ENCODE assay signal across 2 cellular contexts in the genomic region with DNA sequence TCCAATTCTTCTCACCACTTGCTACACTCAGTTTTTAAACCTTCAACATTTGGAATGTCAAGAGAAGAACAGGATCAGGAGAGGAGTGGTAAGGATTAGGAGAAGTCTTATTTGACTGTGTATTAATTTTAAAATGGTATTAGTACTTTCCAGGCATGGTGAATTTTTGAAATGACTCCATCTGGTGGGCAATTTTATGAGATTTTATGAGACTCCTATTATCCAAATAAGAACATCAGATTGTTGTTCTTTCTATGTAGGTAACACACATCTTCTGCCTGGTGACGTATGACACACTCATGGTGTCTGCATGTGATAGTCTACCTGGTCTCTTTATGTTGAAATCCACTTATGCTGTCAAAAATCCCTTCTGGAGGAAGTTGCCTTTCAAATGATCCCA.
TF ChIP-seq lines count a peak whose summit lies in the region.

No MANE protein-coding gene starts in this region.

TF ChIP-seq in SK-N-SH, 30 proteins besides CTCF, POLR2A, EP300 and RAD21 (continued from another document):
- TF ChIP-seq, protein P1, sequence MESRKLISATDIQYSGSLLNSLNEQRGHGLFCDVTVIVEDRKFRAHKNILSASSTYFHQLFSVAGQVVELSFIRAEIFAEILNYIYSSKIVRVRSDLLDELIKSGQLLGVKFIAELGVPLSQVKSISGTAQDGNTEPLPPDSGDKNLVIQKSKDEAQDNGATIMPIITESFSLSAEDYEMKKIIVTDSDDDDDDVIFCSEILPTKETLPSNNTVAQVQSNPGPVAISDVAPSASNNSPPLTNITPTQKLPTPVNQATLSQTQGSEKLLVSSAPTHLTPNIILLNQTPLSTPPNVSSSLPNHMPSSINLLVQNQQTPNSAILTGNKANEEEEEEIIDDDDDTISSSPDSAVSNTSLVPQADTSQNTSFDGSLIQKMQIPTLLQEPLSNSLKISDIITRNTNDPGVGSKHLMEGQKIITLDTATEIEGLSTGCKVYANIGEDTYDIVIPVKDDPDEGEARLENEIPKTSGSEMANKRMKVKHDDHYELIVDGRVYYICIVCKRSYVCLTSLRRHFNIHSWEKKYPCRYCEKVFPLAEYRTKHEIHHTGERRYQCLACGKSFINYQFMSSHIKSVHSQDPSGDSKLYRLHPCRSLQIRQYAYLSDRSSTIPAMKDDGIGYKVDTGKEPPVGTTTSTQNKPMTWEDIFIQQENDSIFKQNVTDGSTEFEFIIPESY (IDR thresholded peaks at IDR 0.05; ENCODE audit: borderline replicate concordance, low read depth) = no peak
- TF ChIP-seq SMC3 (IDR thresholded peaks at IDR 0.05; ENCODE audit: low read depth, low read length) = no peak
- TF ChIP-seq, protein P2, sequence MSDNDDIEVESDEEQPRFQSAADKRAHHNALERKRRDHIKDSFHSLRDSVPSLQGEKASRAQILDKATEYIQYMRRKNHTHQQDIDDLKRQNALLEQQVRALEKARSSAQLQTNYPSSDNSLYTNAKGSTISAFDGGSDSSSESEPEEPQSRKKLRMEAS (IDR thresholded peaks at IDR 0.05; ENCODE audit: low read depth) = no peak
- no peak for TF ChIP-seq FOXM1 (IDR thresholded peaks at IDR 0.05; ENCODE audit: low read depth)
- TF ChIP-seq EZH2phosphoT487 (IDR thresholded peaks at IDR 0.05; ENCODE audit: borderline replicate concordance, low read depth) = no peak
- TF ChIP-seq FOXJ3 (CRISPR knock-in tag; IDR thresholded peaks at IDR 0.05) = no peak
- TF ChIP-seq, protein P3, sequence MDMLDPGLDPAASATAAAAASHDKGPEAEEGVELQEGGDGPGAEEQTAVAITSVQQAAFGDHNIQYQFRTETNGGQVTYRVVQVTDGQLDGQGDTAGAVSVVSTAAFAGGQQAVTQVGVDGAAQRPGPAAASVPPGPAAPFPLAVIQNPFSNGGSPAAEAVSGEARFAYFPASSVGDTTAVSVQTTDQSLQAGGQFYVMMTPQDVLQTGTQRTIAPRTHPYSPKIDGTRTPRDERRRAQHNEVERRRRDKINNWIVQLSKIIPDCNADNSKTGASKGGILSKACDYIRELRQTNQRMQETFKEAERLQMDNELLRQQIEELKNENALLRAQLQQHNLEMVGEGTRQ (IDR thresholded peaks at IDR 0.05; ENCODE audit: borderline replicate concordance, low read depth, low read length) = no peak
- no peak for TF ChIP-seq TCF12 (IDR thresholded peaks at IDR 0.05)
- TF ChIP-seq, protein P4, sequence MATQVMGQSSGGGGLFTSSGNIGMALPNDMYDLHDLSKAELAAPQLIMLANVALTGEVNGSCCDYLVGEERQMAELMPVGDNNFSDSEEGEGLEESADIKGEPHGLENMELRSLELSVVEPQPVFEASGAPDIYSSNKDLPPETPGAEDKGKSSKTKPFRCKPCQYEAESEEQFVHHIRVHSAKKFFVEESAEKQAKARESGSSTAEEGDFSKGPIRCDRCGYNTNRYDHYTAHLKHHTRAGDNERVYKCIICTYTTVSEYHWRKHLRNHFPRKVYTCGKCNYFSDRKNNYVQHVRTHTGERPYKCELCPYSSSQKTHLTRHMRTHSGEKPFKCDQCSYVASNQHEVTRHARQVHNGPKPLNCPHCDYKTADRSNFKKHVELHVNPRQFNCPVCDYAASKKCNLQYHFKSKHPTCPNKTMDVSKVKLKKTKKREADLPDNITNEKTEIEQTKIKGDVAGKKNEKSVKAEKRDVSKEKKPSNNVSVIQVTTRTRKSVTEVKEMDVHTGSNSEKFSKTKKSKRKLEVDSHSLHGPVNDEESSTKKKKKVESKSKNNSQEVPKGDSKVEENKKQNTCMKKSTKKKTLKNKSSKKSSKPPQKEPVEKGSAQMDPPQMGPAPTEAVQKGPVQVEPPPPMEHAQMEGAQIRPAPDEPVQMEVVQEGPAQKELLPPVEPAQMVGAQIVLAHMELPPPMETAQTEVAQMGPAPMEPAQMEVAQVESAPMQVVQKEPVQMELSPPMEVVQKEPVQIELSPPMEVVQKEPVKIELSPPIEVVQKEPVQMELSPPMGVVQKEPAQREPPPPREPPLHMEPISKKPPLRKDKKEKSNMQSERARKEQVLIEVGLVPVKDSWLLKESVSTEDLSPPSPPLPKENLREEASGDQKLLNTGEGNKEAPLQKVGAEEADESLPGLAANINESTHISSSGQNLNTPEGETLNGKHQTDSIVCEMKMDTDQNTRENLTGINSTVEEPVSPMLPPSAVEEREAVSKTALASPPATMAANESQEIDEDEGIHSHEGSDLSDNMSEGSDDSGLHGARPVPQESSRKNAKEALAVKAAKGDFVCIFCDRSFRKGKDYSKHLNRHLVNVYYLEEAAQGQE (IDR thresholded peaks at IDR 0.05; ENCODE audit: low read depth, low read length) = no peak
- TF ChIP-seq, protein P5, sequence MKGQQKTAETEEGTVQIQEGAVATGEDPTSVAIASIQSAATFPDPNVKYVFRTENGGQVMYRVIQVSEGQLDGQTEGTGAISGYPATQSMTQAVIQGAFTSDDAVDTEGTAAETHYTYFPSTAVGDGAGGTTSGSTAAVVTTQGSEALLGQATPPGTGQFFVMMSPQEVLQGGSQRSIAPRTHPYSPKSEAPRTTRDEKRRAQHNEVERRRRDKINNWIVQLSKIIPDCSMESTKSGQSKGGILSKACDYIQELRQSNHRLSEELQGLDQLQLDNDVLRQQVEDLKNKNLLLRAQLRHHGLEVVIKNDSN (IDR thresholded peaks at IDR 0.05; ENCODE audit: borderline replicate concordance, low read depth) = no peak

TF ChIP-seq in SK-N-SH treated with all-trans-retinoic acid at 6 μM for 48 hours, 23 proteins besides CTCF, POLR2A, EP300 and RAD21 (continued from another document):
- TF ChIP-seq PPARA (CRISPR knock-in tag; IDR thresholded peaks at IDR 0.05; ENCODE audit: borderline replicate concordance) = no peak
- TF ChIP-seq, protein P6, sequence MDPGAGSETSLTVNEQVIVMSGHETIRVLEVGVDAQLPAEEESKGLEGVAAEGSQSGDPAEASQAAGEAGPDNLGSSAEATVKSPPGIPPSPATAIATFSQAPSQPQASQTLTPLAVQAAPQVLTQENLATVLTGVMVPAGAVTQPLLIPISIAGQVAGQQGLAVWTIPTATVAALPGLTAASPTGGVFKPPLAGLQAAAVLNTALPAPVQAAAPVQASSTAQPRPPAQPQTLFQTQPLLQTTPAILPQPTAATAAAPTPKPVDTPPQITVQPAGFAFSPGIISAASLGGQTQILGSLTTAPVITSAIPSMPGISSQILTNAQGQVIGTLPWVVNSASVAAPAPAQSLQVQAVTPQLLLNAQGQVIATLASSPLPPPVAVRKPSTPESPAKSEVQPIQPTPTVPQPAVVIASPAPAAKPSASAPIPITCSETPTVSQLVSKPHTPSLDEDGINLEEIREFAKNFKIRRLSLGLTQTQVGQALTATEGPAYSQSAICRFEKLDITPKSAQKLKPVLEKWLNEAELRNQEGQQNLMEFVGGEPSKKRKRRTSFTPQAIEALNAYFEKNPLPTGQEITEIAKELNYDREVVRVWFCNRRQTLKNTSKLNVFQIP (CRISPR knock-in tag; IDR thresholded peaks at IDR 0.05; ENCODE audit: borderline replicate concordance, low read depth) = no peak
- TF ChIP-seq, protein P7, sequence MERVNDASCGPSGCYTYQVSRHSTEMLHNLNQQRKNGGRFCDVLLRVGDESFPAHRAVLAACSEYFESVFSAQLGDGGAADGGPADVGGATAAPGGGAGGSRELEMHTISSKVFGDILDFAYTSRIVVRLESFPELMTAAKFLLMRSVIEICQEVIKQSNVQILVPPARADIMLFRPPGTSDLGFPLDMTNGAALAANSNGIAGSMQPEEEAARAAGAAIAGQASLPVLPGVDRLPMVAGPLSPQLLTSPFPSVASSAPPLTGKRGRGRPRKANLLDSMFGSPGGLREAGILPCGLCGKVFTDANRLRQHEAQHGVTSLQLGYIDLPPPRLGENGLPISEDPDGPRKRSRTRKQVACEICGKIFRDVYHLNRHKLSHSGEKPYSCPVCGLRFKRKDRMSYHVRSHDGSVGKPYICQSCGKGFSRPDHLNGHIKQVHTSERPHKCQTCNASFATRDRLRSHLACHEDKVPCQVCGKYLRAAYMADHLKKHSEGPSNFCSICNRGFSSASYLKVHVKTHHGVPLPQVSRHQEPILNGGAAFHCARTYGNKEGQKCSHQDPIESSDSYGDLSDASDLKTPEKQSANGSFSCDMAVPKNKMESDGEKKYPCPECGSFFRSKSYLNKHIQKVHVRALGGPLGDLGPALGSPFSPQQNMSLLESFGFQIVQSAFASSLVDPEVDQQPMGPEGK (CRISPR knock-in tag; IDR thresholded peaks at IDR 0.05; ENCODE audit: borderline replicate concordance) = no peak
- TF ChIP-seq OSR1 (CRISPR knock-in tag; IDR thresholded peaks at IDR 0.05) = no peak
- no peak for TF ChIP-seq ZFP30 (CRISPR knock-in tag; IDR thresholded peaks at IDR 0.05)
- no peak for TF ChIP-seq BACH2 (CRISPR knock-in tag; IDR thresholded peaks at IDR 0.05; ENCODE audit: borderline replicate concordance)
- TF ChIP-seq ZNF565 (CRISPR knock-in tag; conservative IDR thresholded peaks at IDR 0.05; ENCODE audit: low read depth) = no peak
- no peak for TF ChIP-seq RARB (CRISPR knock-in tag; IDR thresholded peaks at IDR 0.05)
- TF ChIP-seq ZNF70 (CRISPR knock-in tag; IDR thresholded peaks at IDR 0.05) = no peak
- TF ChIP-seq ZNF8 (CRISPR knock-in tag; IDR thresholded peaks at IDR 0.05) = no peak
- no peak for TF ChIP-seq ZC3H10 (CRISPR knock-in tag; IDR thresholded peaks at IDR 0.05)
- TF ChIP-seq ESRRG (CRISPR knock-in tag; IDR thresholded peaks at IDR 0.05) = no peak
